In the genomic region with DNA sequence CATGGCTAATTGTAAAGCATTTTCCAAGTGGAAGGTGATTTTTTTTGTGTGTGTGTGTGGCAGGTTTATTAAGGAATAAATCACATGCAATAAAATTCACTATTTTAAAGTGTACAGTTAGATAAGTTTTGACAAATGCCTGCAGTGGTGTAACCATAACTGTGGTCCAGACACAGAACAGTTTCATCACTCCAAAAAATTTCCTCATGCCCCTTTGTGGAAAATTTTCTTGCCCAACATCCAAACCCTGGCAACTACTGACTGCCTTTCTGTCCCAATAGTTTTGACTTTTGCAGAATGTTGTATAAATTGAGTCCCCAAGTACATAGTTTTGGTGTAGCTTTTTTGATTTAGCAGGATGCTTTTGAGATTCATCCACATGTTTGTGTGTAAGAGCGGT, we compare ENCODE assay signal across 25 cellular contexts.
"Had no signal": no experiment of that assay in that cellular context is flagged by ENCODE, and none has a peak within 500 bp of the region (broad histone marks: within the 10 kb centered on the region; RNA-seq: fewer than 3 reads in every experiment).

No MANE protein-coding gene starts in this region.

- H3K27me3 ChIP-seq: adrenal gland, breast epithelium, vagina had no signal

- H3K9me3 Mint-ChIP-seq: activated naive CD4-positive, alpha-beta T cell treated with anti-CD3 and anti-CD28 coated beads for 36 hours; activated naive CD8-positive, alpha-beta T cell treated with anti-CD3 and anti-CD28 coated beads for 36 hours; endodermal cell; naive thymus-derived CD8-positive, alpha-beta T cell; type B pancreatic cell had no signal

- H3K4me3 Mint-ChIP-seq: activated naive CD4-positive, alpha-beta T cell treated with anti-CD3 and anti-CD28 coated beads for 36 hours; activated naive CD8-positive, alpha-beta T cell treated with anti-CD3 and anti-CD28 coated beads for 36 hours; endodermal cell; naive thymus-derived CD8-positive, alpha-beta T cell; type B pancreatic cell had no signal

- DNase-seq: activated CD4-positive, alpha-beta T cell treated with anti-CD3 and anti-CD28 coated beads for 48 hours; activated CD4-positive, alpha-beta T cell treated with anti-CD3 and anti-CD28 coated beads, Interleukin-2, amount 50 U/mL, for 48 hours; activated CD8-positive, alpha-beta memory T cell treated with anti-CD3 and anti-CD28 coated beads for 24 hours; activated effector memory CD4-positive, alpha-beta T cell treated with anti-CD3 and anti-CD28 coated beads, Interleukin-2, amount 50 U/mL, for 16 hours; activated naive CD4-positive, alpha-beta T cell treated with anti-CD3 and anti-CD28 coated beads for 36 hours; activated naive CD8-positive, alpha-beta T cell treated with anti-CD3 and anti-CD28 coated beads for 36 hours; central memory CD4-positive, alpha-beta T cell; endodermal cell; foreskin fibroblast; head of caudate nucleus; hypothalamus; naive thymus-derived CD8-positive, alpha-beta T cell; retina; spleen; stimulated activated CD4-positive, alpha-beta T cell treated with anti-CD3 and anti-CD28 coated beads, Interleukin-2, amount 100 ng/mL, for 48 hours; stimulated activated naive CD8-positive, alpha-beta T cell treated with anti-CD3 and anti-CD28 coated beads, Interleukin-15, Interleukin-2, amounts not matched to agents 100 U/mL and 50 U/mL, for 24 hours; T-helper 1 cell had no signal

- H3K27ac ChIP-seq: adrenal gland, breast epithelium, prostate gland, spleen, vagina, VCaP had no signal

- H3K4me1 Mint-ChIP-seq: endodermal cell had no signal

- H3K4me1 ChIP-seq: adrenal gland, breast epithelium, prostate gland, vagina had no signal

- H3K36me3 Mint-ChIP-seq: activated naive CD8-positive, alpha-beta T cell treated with anti-CD3 and anti-CD28 coated beads for 36 hours; naive thymus-derived CD8-positive, alpha-beta T cell; type B pancreatic cell had no signal

- H3K36me3 ChIP-seq: adrenal gland, breast epithelium, prostate gland, spleen, vagina had no signal

- ATAC-seq: esophagus mucosa; naive thymus-derived CD8-positive, alpha-beta T cell; SK-N-SH treated with all-trans-retinoic acid at 6 μM for 48 hours; stimulated activated naive CD8-positive, alpha-beta T cell treated with anti-CD3 and anti-CD28 coated beads, Interleukin-15, Interleukin-2, amounts not matched to agents 100 U/mL and 50 U/mL, for 24 hours had no signal

- H3K9me3 ChIP-seq: adrenal gland, breast epithelium, prostate gland, spleen, vagina had no signal

- H3K4me3 ChIP-seq: adrenal gland, breast epithelium, prostate gland, spleen, vagina had no signal

- H3K27ac Mint-ChIP-seq: activated naive CD4-positive, alpha-beta T cell treated with anti-CD3 and anti-CD28 coated beads for 36 hours; activated naive CD8-positive, alpha-beta T cell treated with anti-CD3 and anti-CD28 coated beads for 36 hours; endodermal cell; type B pancreatic cell had no signal
